1 cellular context compared by ENCODE assay signal in the genomic region with DNA sequence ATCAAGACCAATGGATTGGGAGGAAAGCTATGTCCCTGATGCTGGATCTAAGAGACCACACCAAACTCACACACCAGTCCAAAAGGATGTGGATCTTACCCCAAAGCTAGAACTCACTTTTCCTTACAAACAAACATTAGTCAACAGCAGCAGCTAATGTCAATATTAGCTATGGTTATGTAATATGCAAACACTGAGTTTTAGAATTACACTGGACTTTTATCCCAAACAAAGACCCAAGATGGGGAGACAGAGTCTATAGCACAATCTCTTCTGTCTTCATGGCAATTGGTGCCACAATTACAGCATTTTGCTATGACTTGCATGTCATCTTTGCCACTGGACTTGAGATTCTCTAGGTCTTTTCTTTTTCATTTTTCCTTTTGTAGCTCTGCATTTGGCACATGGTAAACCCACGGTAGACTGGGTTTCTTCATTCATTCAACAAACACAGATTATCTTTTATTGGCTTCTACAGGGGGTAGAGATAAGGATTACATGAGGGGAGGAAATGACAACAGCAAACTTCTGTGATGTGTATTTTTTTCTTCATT.
TF ChIP-seq lines count a peak whose summit lies in the region.

No MANE protein-coding gene starts in this region.

TF ChIP-seq in HepG2, 621 proteins besides CTCF, POLR2A, EP300 and RAD21 (continued from another document and continues in another):
- TF ChIP-seq MATR3 (CRISPR knock-in tag; IDR thresholded peaks at IDR 0.05): no peak
- TF ChIP-seq, protein P1, sequence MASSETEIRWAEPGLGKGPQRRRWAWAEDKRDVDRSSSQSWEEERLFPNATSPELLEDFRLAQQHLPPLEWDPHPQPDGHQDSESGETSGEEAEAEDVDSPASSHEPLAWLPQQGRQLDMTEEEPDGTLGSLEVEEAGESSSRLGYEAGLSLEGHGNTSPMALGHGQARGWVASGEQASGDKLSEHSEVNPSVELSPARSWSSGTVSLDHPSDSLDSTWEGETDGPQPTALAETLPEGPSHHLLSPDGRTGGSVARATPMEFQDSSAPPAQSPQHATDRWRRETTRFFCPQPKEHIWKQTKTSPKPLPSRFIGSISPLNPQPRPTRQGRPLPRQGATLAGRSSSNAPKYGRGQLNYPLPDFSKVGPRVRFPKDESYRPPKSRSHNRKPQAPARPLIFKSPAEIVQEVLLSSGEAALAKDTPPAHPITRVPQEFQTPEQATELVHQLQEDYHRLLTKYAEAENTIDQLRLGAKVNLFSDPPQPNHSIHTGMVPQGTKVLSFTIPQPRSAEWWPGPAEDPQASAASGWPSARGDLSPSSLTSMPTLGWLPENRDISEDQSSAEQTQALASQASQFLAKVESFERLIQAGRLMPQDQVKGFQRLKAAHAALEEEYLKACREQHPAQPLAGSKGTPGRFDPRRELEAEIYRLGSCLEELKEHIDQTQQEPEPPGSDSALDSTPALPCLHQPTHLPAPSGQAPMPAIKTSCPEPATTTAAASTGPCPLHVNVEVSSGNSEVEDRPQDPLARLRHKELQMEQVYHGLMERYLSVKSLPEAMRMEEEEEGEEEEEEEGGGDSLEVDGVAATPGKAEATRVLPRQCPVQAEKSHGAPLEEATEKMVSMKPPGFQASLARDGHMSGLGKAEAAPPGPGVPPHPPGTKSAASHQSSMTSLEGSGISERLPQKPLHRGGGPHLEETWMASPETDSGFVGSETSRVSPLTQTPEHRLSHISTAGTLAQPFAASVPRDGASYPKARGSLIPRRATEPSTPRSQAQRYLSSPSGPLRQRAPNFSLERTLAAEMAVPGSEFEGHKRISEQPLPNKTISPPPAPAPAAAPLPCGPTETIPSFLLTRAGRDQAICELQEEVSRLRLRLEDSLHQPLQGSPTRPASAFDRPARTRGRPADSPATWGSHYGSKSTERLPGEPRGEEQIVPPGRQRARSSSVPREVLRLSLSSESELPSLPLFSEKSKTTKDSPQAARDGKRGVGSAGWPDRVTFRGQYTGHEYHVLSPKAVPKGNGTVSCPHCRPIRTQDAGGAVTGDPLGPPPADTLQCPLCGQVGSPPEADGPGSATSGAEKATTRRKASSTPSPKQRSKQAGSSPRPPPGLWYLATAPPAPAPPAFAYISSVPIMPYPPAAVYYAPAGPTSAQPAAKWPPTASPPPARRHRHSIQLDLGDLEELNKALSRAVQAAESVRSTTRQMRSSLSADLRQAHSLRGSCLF (CRISPR knock-in tag; IDR thresholded peaks at IDR 0.05; ENCODE audit: borderline replicate concordance): no peak
- peak; percentile 70; the same call in 1 of the 2 replicates for TF ChIP-seq ZHX1 (CRISPR knock-in tag; IDR thresholded peaks at IDR 0.05; ENCODE audit: low read depth)
- TF ChIP-seq RFX1 (IDR thresholded peaks at IDR 0.05): no peak
- TF ChIP-seq, protein P2, sequence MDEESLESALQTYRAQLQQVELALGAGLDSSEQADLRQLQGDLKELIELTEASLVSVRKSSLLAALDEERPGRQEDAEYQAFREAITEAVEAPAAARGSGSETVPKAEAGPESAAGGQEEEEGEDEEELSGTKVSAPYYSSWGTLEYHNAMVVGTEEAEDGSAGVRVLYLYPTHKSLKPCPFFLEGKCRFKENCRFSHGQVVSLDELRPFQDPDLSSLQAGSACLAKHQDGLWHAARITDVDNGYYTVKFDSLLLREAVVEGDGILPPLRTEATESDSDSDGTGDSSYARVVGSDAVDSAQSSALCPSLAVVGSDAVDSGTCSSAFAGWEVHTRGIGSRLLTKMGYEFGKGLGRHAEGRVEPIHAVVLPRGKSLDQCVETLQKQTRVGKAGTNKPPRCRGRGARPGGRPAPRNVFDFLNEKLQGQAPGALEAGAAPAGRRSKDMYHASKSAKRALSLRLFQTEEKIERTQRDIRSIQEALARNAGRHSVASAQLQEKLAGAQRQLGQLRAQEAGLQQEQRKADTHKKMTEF (CRISPR knock-in tag; IDR thresholded peaks at IDR 0.05): peak; percentile 99
- peak; percentile 85; the same call in 1 of the 2 replicates for TF ChIP-seq JUNB (CRISPR knock-in tag; IDR thresholded peaks at IDR 0.05; ENCODE audit: borderline replicate concordance)
- no peak for TF ChIP-seq ZNF484 (CRISPR knock-in tag; IDR thresholded peaks at IDR 0.05; ENCODE audit: borderline replicate concordance, low read depth)
- no peak; the same call in 1 of the 2 replicates for TF ChIP-seq ZBTB4 (CRISPR knock-in tag; IDR thresholded peaks at IDR 0.05; ENCODE audit: borderline replicate concordance)
- no peak for TF ChIP-seq SP4 (CRISPR knock-in tag; IDR thresholded peaks at IDR 0.05)
- TF ChIP-seq, protein P3, sequence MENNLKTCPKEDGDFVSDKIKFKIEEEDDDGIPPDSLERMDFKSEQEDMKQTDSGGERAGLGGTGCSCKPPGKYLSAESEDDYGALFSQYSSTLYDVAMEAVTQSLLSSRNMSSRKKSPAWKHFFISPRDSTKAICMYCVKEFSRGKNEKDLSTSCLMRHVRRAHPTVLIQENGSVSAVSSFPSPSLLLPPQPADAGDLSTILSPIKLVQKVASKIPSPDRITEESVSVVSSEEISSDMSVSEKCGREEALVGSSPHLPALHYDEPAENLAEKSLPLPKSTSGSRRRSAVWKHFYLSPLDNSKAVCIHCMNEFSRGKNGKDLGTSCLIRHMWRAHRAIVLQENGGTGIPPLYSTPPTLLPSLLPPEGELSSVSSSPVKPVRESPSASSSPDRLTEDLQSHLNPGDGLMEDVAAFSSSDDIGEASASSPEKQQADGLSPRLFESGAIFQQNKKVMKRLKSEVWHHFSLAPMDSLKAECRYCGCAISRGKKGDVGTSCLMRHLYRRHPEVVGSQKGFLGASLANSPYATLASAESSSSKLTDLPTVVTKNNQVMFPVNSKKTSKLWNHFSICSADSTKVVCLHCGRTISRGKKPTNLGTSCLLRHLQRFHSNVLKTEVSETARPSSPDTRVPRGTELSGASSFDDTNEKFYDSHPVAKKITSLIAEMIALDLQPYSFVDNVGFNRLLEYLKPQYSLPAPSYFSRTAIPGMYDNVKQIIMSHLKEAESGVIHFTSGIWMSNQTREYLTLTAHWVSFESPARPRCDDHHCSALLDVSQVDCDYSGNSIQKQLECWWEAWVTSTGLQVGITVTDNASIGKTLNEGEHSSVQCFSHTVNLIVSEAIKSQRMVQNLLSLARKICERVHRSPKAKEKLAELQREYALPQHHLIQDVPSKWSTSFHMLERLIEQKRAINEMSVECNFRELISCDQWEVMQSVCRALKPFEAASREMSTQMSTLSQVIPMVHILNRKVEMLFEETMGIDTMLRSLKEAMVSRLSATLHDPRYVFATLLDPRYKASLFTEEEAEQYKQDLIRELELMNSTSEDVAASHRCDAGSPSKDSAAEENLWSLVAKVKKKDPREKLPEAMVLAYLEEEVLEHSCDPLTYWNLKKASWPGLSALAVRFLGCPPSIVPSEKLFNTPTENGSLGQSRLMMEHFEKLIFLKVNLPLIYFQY (CRISPR knock-in tag; IDR thresholded peaks at IDR 0.05; ENCODE audit: borderline replicate concordance): peak; percentile 95
- TF ChIP-seq, protein P4, sequence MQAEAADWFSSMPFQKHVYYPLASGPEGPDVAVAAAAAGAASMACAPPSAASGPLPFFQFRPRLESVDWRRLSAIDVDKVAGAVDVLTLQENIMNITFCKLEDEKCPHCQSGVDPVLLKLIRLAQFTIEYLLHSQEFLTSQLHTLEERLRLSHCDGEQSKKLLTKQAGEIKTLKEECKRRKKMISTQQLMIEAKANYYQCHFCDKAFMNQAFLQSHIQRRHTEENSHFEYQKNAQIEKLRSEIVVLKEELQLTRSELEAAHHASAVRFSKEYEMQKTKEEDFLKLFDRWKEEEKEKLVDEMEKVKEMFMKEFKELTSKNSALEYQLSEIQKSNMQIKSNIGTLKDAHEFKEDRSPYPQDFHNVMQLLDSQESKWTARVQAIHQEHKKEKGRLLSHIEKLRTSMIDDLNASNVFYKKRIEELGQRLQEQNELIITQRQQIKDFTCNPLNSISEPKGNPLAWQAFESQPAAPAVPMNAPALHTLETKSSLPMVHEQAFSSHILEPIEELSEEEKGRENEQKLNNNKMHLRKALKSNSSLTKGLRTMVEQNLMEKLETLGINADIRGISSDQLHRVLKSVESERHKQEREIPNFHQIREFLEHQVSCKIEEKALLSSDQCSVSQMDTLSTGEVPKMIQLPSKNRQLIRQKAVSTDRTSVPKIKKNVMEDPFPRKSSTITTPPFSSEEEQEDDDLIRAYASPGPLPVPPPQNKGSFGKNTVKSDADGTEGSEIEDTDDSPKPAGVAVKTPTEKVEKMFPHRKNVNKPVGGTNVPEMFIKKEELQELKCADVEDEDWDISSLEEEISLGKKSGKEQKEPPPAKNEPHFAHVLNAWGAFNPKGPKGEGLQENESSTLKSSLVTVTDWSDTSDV (CRISPR knock-in tag; IDR thresholded peaks at IDR 0.05): no peak
- TF ChIP-seq, protein P5, sequence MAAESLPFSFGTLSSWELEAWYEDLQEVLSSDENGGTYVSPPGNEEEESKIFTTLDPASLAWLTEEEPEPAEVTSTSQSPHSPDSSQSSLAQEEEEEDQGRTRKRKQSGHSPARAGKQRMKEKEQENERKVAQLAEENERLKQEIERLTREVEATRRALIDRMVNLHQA (CRISPR knock-in tag; IDR thresholded peaks at IDR 0.05): peak; percentile 80; the same call in 1 of the 2 replicates
- TF ChIP-seq, protein P6, sequence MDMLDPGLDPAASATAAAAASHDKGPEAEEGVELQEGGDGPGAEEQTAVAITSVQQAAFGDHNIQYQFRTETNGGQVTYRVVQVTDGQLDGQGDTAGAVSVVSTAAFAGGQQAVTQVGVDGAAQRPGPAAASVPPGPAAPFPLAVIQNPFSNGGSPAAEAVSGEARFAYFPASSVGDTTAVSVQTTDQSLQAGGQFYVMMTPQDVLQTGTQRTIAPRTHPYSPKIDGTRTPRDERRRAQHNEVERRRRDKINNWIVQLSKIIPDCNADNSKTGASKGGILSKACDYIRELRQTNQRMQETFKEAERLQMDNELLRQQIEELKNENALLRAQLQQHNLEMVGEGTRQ (IDR thresholded peaks at IDR 0.05; ENCODE audit: low read depth, low read length): no peak
- TF ChIP-seq, protein P6 (CRISPR knock-in tag; IDR thresholded peaks at IDR 0.05; ENCODE audit: borderline replicate concordance): no peak
- peak; percentile 98 for TF ChIP-seq MEF2D (CRISPR knock-in tag; IDR thresholded peaks at IDR 0.05)
- no peak for TF ChIP-seq ZFX (CRISPR knock-in tag; IDR thresholded peaks at IDR 0.05; ENCODE audit: low read depth)
- TF ChIP-seq PCBP2 (optimal IDR thresholded peaks at IDR 0.05; ENCODE audit: low read depth, low read length, poor library complexity, severe bottlenecking): no peak
- peak; percentile 92 for TF ChIP-seq ZNF205 (CRISPR knock-in tag; IDR thresholded peaks at IDR 0.05)
- TF ChIP-seq, protein P7, sequence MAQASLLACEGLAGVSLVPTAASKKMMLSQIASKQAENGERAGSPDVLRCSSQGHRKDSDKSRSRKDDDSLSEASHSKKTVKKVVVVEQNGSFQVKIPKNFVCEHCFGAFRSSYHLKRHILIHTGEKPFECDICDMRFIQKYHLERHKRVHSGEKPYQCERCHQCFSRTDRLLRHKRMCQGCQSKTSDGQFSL (CRISPR knock-in tag; IDR thresholded peaks at IDR 0.05): no peak
